Comparison of ENCODE assay signal across 9 cellular contexts in the genomic region with DNA sequence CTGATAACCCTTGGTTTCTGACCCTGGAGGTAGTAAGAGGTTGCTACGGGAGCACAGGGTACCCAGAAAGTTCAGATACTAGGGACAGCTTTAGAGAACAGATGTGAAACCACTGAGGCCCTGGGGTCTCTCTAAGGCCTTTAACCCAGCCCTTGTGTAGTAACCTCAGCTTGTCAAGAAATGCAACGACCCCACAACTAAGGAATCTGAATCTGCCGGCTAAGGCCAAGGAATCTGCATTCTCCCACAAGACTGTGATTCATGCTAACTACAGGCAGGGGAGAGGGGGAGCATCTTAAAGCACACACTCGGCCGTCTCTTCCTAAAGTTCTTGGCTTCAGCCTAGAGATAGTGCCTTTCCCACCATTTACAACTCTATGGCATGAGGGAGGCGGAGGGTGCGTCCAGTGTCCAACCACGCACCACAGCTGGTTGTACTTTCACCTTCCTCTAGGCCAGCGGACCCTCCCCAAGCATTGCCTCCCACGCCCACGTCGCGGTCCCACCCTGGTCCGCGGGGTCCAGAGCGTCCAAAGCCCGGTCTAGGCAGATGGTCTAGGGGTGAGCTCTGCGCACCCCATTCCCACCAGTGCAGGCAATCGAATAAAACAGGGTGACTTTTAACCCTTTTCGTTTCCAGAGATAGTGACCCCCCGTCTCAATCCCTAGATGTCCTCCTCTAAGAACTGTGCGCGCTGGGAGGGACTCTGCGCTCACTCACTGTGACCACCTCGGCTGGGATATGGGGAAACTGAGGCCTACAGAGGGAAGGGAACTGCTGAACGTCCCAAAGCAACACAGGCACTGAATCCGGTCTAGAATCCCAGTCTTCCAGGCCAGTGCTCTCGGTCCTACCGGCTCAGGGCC. TPM values are rescaled to one million over a fixed set of nuclear protein-coding genes. Genes with fewer than 3 reads are reported as not detected.
A peak's percentile ranks its signal among the peaks of the same experiment; 100 is the strongest.
DNase-seq lines count a peak whose midpoint lies in the region; ATAC-seq and TF ChIP-seq lines count a peak whose summit lies in the region.
"Had no signal": no experiment of that assay in that cellular context is flagged by ENCODE, and none has a peak within 500 bp of the region (broad histone marks: within the 10 kb centered on the region; RNA-seq: fewer than 3 reads in every experiment).

No MANE protein-coding gene starts in this region.

- no peak overlapping the region for H3K4ac ChIP-seq in neuronal stem cell (ENCODE audit: low read length)

- H4K8ac ChIP-seq in neuronal stem cell (ENCODE audit: low read depth, low read length) = no peak overlapping the region

- TF ChIP-seq CTCF in fibroblast of the aortic adventitia (IDR thresholded peaks at IDR 0.05; ENCODE audit: insufficient read depth, low read length) = no peak
- no peak for TF ChIP-seq CTCF in GM10266 (IDR thresholded peaks at IDR 0.05; ENCODE audit: control insufficient read depth, insufficient read depth, low read depth, missing control alignments)

- no peaks in the 10 kb centered on the region for H3K36me3 ChIP-seq in CD4-positive, CD25-positive, alpha-beta regulatory T cell (ENCODE audit: control insufficient read depth, insufficient read depth, low read length)
- H3K36me3 ChIP-seq in SK-N-MC (ENCODE audit: insufficient read depth, low read length) (no peaks in the 10 kb centered on the region), neuronal stem cell (replicated peaks in 1 of 2; ENCODE audit: control insufficient read depth in 2 of 2, insufficient read depth in 2 of 2, low read length in 2 of 2) (peaks cover 0 to 8% of the 10 kb centered on the region in 2 donors)

- no peaks in the 10 kb centered on the region for H3K36me3 Mint-ChIP-seq in CD4-positive, CD25-positive, alpha-beta regulatory T cell

- H4K91ac ChIP-seq in neuronal stem cell (ENCODE audit: low read depth, low read length, poor library complexity) = peak overlapping the region; percentile 98

- H3K18ac ChIP-seq in neuronal stem cell (ENCODE audit: low read length) = peak overlapping the region; percentile 100

- H2BK15ac ChIP-seq in neuronal stem cell (ENCODE audit: low read length) = peak overlapping the region; percentile 90

- H3K9me3 Mint-ChIP-seq in CD4-positive, CD25-positive, alpha-beta regulatory T cell = no peaks in the 10 kb centered on the region

- WGBS in neuronal stem cell (ENCODE audit: extremely low coverage in 2 of 2, insufficient read length in 2 of 2, insufficient replicate concordance in 1 of 2), 2 donors = no CpG with 5 or more reads among the region's 29 CpGs

- H3K27me3 Mint-ChIP-seq in CD4-positive, CD25-positive, alpha-beta regulatory T cell = peaks cover 65% of the 10 kb centered on the region

- H3K4me3 ChIP-seq in CD4-positive, CD25-positive, alpha-beta regulatory T cell (ENCODE audit: low read depth, low read length) = peak overlapping the region; percentile 26
- H3K4me3 ChIP-seq in SK-N-MC (peak overlapping the region; percentile 89), fibroblast of the aortic adventitia (ENCODE audit: low read depth, low read length) (peak overlapping the region; percentile 77), neuronal stem cell (ENCODE audit: low read length in 2 of 2) (peak overlapping the region; percentile 80 to 91)

- H3K14ac ChIP-seq in neuronal stem cell (ENCODE audit: low read length) = peak overlapping the region; percentile 92

- H3K9ac ChIP-seq in SK-N-MC (ENCODE audit: insufficient read length) (peak overlapping the region; percentile 70), neuronal stem cell (ENCODE audit: low read depth, low read length, poor library complexity) (peak overlapping the region; percentile 98)

- ATAC-seq in CD4-positive, CD25-positive, alpha-beta regulatory T cell (ENCODE audit: low read depth in 2 of 2) = no peak
- ATAC-seq in HG02973 (IDR thresholded peaks at IDR 0.05; ENCODE audit: unreplicated experiment) = no peak

- peak overlapping the region; percentile 70 to 82 (median 80) for H3K4me3 Mint-ChIP-seq in CD4-positive, CD25-positive, alpha-beta regulatory T cell

- H3K23ac ChIP-seq in neuronal stem cell (ENCODE audit: low read depth, low read length, poor library complexity) = peak overlapping the region; percentile 83

- H2AK5ac ChIP-seq in neuronal stem cell (ENCODE audit: low read depth, low read length) = peak overlapping the region; percentile 97

- H3K9me3 ChIP-seq in CD4-positive, CD25-positive, alpha-beta regulatory T cell (ENCODE audit: control insufficient read depth in 2 of 2, low read length in 2 of 2) = no peaks in the 10 kb centered on the region
- H3K9me3 ChIP-seq in SK-N-MC (ENCODE audit: low read depth, low read length) (no peaks in the 10 kb centered on the region), neuronal stem cell (replicated peaks in 1 of 2; ENCODE audit: control insufficient read depth in 2 of 2, insufficient read depth in 1 of 2, low read depth in 1 of 2, low read length in 2 of 2) (no peaks in the 10 kb centered on the region)

- H3K27ac ChIP-seq in CD4-positive, CD25-positive, alpha-beta regulatory T cell (ENCODE audit: insufficient read depth, low read length, poor library complexity, severe bottlenecking) = no peak overlapping the region
- H3K27ac ChIP-seq in SK-N-MC (no peak overlapping the region), neuronal stem cell (replicated peaks; ENCODE audit: low read length) (no peak overlapping the region)

- H2BK120ac ChIP-seq in neuronal stem cell (ENCODE audit: low read depth, low read length) = no peak overlapping the region

- no peak for DNase-seq in CD4-positive, CD25-positive, alpha-beta regulatory T cell
- DNase-seq in SK-N-MC (ENCODE audit: low read depth, low spot score) = no peak
- no peak for DNase-seq in fibroblast of the aortic adventitia (ENCODE audit: low read depth)
- DNase-seq in neuronal stem cell (ENCODE audit: low spot score) = no peak
- DNase-seq in NCI-H2107 (lab: John Stamatoyannopoulos, UW) = no peak
- no peak for DNase-seq in amniotic stem cell (lab: John Stamatoyannopoulos, UW)
- no peak for DNase-seq in GM10266 (ENCODE audit: extremely low spot score)
- DNase-seq: NCI-H2029 had no signal

- H3K27me3 ChIP-seq in CD4-positive, CD25-positive, alpha-beta regulatory T cell (ENCODE audit: control insufficient read depth, insufficient read depth, low read length) = peaks cover 3% of the 10 kb centered on the region
- H3K27me3 ChIP-seq in neuronal stem cell (ENCODE audit: control insufficient read depth in 3 of 3, insufficient read depth in 3 of 3, low read depth in 1 of 3, low read length in 3 of 3) = peaks cover 0 to 11% (median 0%) of the 10 kb centered on the region in 3 experiments

- H3K4me1 ChIP-seq in CD4-positive, CD25-positive, alpha-beta regulatory T cell (ENCODE audit: control insufficient read depth, insufficient read depth, low read length, poor library complexity, severe bottlenecking) = peaks cover 24% of the 10 kb centered on the region
- peaks cover 15 to 19% of the 10 kb centered on the region in 2 donors for H3K4me1 ChIP-seq in neuronal stem cell (ENCODE audit: control insufficient read depth in 2 of 2, insufficient read depth in 1 of 2, low read depth in 1 of 2, low read length in 2 of 2)

- no peak overlapping the region for H3K27ac Mint-ChIP-seq in CD4-positive, CD25-positive, alpha-beta regulatory T cell

- peak overlapping the region; percentile 99 for H2AFZ ChIP-seq in neuronal stem cell (ENCODE audit: low read length)

- H3K4me2 ChIP-seq in neuronal stem cell (ENCODE audit: insufficient read depth, low read length, poor library complexity, severe bottlenecking) = peak overlapping the region; percentile 96

- H2BK12ac ChIP-seq in neuronal stem cell (ENCODE audit: low read length) = peak overlapping the region; percentile 80

- peaks cover 2% of the 10 kb centered on the region for H3K79me1 ChIP-seq in neuronal stem cell (ENCODE audit: low read depth, low read length)

- peaks cover 0 to 22% (median 11%) of the 10 kb centered on the region in 4 donors for H3K4me1 Mint-ChIP-seq in CD4-positive, CD25-positive, alpha-beta regulatory T cell

- H2BK5ac ChIP-seq in neuronal stem cell (ENCODE audit: low read length) = peak overlapping the region; percentile 7

RNA-seq across cellular contexts. Expression of a gene that starts 0.7 kb away (rescaled TPM):
- 8.2 TPM for total RNA-seq in CD4-positive, CD25-positive, alpha-beta regulatory T cell
- 1 to 10 TPM in 2 of 4 donors, under 1 TPM in 2; 0.16 to 1.4 (median 0.87) TPM for polyA plus RNA-seq in CD4-positive, CD25-positive, alpha-beta regulatory T cell
- 4.4 and 12.7 TPM in 2 replicates for total RNA-seq in fibroblast of the aortic adventitia (ENCODE audit: low replicate concordance)
- polyA plus RNA-seq in neuronal stem cell (2013, experiment 1 of 2) = 29.4 TPM
- polyA plus RNA-seq in neuronal stem cell (2013, experiment 2 of 2) = 30.2 TPM

RNA-seq across cellular contexts. Expression of a gene that starts 52.1 kb away (rescaled TPM):
- 13.0 TPM for total RNA-seq in CD4-positive, CD25-positive, alpha-beta regulatory T cell
- 10 to 100 TPM; 17.2 to 23.4 (median 20.4) TPM for polyA plus RNA-seq in CD4-positive, CD25-positive, alpha-beta regulatory T cell
- total RNA-seq in fibroblast of the aortic adventitia (ENCODE audit: low replicate concordance) = 5.8 and 6.7 TPM in 2 replicates
- polyA plus RNA-seq in neuronal stem cell (2013, experiment 1 of 2) = 14.7 TPM
- polyA plus RNA-seq in neuronal stem cell (2013, experiment 2 of 2) = 13.5 TPM

Comparison
In these comparisons a context has a peak if more than half of its experiments do, and no peak if none do; other contexts are left out.
1. H3K4me3 ChIP-seq: peak in every context shown above with its lines; median percentile 89 in SK-N-MC; 86 in neuronal stem cell; 77 in fibroblast of the aortic adventitia; 26 in CD4-positive, CD25-positive, alpha-beta regulatory T cell.